ENCODE assay signal across 24 cellular contexts in the genomic region with DNA sequence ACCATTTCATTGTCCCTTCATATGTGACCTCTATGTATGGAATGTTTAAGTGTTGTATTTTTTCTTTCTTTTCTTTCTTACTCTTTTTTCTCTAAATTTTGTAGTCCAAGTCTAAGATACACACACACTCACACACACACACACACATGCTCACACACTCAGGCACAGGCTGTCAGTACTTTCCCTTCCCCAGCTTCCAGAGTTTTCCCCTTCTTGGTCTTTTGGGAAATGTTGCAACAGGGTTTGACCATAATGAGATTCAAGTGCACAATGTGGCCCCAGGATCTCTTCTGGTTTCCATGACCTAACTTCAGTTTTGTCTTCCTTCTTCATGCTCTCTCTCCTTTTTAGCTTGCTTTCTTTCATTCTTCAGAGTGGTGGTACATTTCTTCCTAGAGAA.
DNase-seq lines count a peak whose midpoint lies in the region; ATAC-seq and TF ChIP-seq lines count a peak whose summit lies in the region.
"Had no signal": no experiment of that assay in that cellular context is flagged by ENCODE, and none has a peak within 500 bp of the region (broad histone marks: within the 10 kb centered on the region; RNA-seq: fewer than 3 reads in every experiment).

No MANE protein-coding gene starts in this region.

- CTCF ChIA-PET in AG04450 (lab: Charles Lee), result interaction anchor here (1.2 kb wide), 1 partner anchor 399 kb away, joined by 3 read pairs; no protein-coding TSS in a partner anchor

- ATAC-seq in GM21447 (IDR thresholded peaks at IDR 0.05; ENCODE audit: unreplicated experiment) (no peak), GM18519 (IDR thresholded peaks at IDR 0.05; ENCODE audit: low FRiP score, unreplicated experiment) (no peak)
- no peak for ATAC-seq in effector memory CD8-positive, alpha-beta T cell (replicated peaks)
- ATAC-seq: GM23338 had no signal

- H3K27me3 ChIP-seq in AG04450 (ENCODE audit: control insufficient read depth, insufficient read depth, low read length), result no peaks in the 10 kb centered on the region
- no peaks in the 10 kb centered on the region for H3K27me3 ChIP-seq in mucosa of rectum (ENCODE audit: control insufficient read depth in 2 of 2, insufficient read depth in 2 of 2, low read length in 2 of 2)
- H3K27me3 ChIP-seq: MG63 had no signal

- no peak for DNase-seq in AG04450 (ENCODE audit: low read depth, low spot score)
- DNase-seq in fibroblast of gingiva (ENCODE audit: low read depth), result peak; percentile 85
- no peak for DNase-seq in SW480 (ENCODE audit: low spot score)
- DNase-seq in effector memory CD8-positive, alpha-beta T cell, result no peak
- DNase-seq: BE2C; CD4-positive, CD25-positive, alpha-beta regulatory T cell; COR-L47; DMS 273 treated with DMSO at 0.1 percent for 48 hours; DND-41; Kasumi-1; MG63; NCI-H1092; NCI-H1436 treated with DMSO at 0.1 percent for 48 hours; NCI-H2029 treated with DMSO at 0.1 percent for 48 hours; NCI-H2171 treated with DMSO at 0.1 percent for 48 hours; NCI-H446 treated with DMSO at 0.1 percent for 48 hours; NCI-H69; Right ventricle myocardium superior had no signal

- no peak overlapping the region for H3K27ac Mint-ChIP-seq in effector memory CD8-positive, alpha-beta T cell
- H3K27ac Mint-ChIP-seq: GM23338 had no signal

- H3K4me1 Mint-ChIP-seq in effector memory CD8-positive, alpha-beta T cell (ENCODE audit: low read depth in 2 of 2), result no peaks in the 10 kb centered on the region
- H3K4me1 Mint-ChIP-seq: CD4-positive, CD25-positive, alpha-beta regulatory T cell had no signal

- H3K36me3 ChIP-seq in mucosa of rectum (ENCODE audit: control insufficient read depth in 2 of 2, insufficient read depth in 2 of 2, low read length in 2 of 2), result no peaks in the 10 kb centered on the region
- H3K36me3 ChIP-seq: BE2C, MG63 had no signal

- H3K9ac ChIP-seq in mucosa of rectum (ENCODE audit: low read depth in 1 of 2, low read length in 2 of 2), result no peak overlapping the region

- POLR2A ChIA-PET in AG04450 (lab: Yijun Ruan, JAX), result interaction anchor here (0.6 to 3.4 kb wide), 11 partner anchors 21 to 449 kb away, joined by 3 to 20 read pairs (median 5); partner anchors contain the start of gene FOXF1

- no peaks in the 10 kb centered on the region; the same call in 1 of the 2 replicates for H3K9me3 ChIP-seq in AG04450 (ENCODE audit: control insufficient read depth, insufficient read depth, low read length)
- no peaks in the 10 kb centered on the region for H3K9me3 ChIP-seq in mucosa of rectum (ENCODE audit: control insufficient read depth in 2 of 2, low read length in 2 of 2)
- H3K9me3 ChIP-seq: BE2C had no signal

- H3K4me3 ChIP-seq in AG04450 (ENCODE audit: low read depth, low read length) (peak overlapping the region; percentile 80), WI38 (ENCODE audit: low read depth, low read length) (peak overlapping the region; percentile 64), mucosa of rectum (ENCODE audit: low read length in 2 of 2) (no peak overlapping the region)
- H3K4me3 ChIP-seq: GM23338, MG63 had no signal

- H3K27ac ChIP-seq in AG04450 (ENCODE audit: low read depth, low read length) (peak overlapping the region; percentile 99), mucosa of rectum (ENCODE audit: low read depth in 2 of 2, low read length in 2 of 2) (peak overlapping the region; percentile 52 to 72)
- H3K27ac ChIP-seq: 22Rv1 had no signal

- no peaks in the 10 kb centered on the region for H3K9me3 Mint-ChIP-seq in effector memory CD8-positive, alpha-beta T cell
- H3K9me3 Mint-ChIP-seq: CD4-positive, CD25-positive, alpha-beta regulatory T cell; GM23338 had no signal

- H3K36me3 Mint-ChIP-seq in effector memory CD8-positive, alpha-beta T cell (ENCODE audit: insufficient read depth), result no peaks in the 10 kb centered on the region
- H3K36me3 Mint-ChIP-seq: CD4-positive, CD25-positive, alpha-beta regulatory T cell had no signal

- TF ChIP-seq CTCF in AG04450 (IDR thresholded peaks at IDR 0.05; ENCODE audit: low read depth, low read length), result no peak
- no peak for TF ChIP-seq CTCF in WI38 (IDR thresholded peaks at IDR 0.05; ENCODE audit: low read depth, low read length)

- H3K4me3 Mint-ChIP-seq in effector memory CD8-positive, alpha-beta T cell, result no peak overlapping the region
- H3K4me3 Mint-ChIP-seq: CD4-positive, CD25-positive, alpha-beta regulatory T cell; GM23338 had no signal

- H3K27me3 Mint-ChIP-seq in effector memory CD8-positive, alpha-beta T cell, result peaks cover 21 to 26% of the 10 kb centered on the region in 2 donors

- H3K4me1 ChIP-seq in mucosa of rectum (ENCODE audit: control insufficient read depth in 2 of 2, insufficient read depth in 2 of 2, low read length in 2 of 2), result peaks cover 2 to 4% of the 10 kb centered on the region in 2 donors
- H3K4me1 ChIP-seq: BE2C had no signal

Comparison
In these comparisons a context has a peak if more than half of its experiments do, and no peak if none do; other contexts are left out.
1. H3K4me3 ChIP-seq: peak in AG04450 (single experiment) and WI38 (single experiment); none in mucosa of rectum (0 of 2).